ENCODE assay signal across 12 cellular contexts in the genomic region with DNA sequence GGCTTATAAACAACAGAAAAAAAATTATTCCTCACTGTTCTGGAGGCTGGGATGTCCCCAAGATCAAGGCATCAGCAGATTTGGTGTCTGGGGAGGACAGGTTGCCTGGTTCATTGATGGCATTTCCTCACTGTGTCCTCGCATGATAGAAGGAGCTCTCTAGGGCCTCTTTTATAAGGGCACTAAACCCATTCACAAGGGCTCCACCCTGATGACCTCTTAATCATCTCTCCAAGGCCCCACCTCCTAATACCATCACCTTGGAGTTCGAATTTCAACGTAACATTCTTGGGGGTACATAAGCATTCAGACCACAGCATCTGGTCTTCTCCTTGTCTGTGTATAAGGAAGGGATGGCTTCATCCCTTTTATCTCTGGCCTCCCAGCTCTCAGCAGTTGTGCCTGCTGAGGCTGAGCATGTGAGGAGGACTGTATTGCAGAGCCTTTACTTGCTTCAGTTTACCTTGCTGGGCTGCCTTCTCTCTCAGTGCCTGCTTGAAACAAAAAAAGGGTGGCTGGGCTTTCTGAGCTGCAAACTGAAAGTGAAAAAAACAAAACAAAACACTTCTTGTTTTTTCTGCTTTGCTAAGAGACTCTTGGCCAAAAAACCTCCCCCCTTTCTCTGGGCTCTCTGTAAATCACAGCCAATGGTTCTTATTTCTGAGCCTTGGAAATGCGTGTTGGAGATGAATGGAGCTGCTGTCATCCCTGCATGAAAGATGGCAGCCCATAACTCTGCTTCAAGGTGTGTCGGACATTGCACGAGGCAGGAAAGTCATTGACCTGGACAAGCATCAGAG.
DNase-seq lines count a peak whose midpoint lies in the region; ATAC-seq and TF ChIP-seq lines count a peak whose summit lies in the region.
"Had no signal": no experiment of that assay in that cellular context is flagged by ENCODE, and none has a peak within 500 bp of the region (broad histone marks: within the 10 kb centered on the region; RNA-seq: fewer than 3 reads in every experiment).

No MANE protein-coding gene starts in this region.

- TF ChIP-seq CTCF in mesothelial cell of epicardium (IDR thresholded peaks at IDR 0.05; ENCODE audit: unreplicated experiment): no peak
- no peak for TF ChIP-seq CTCF in PC-3 (conservative IDR thresholded peaks at IDR 0.05; ENCODE audit: low read depth, low read length)
- TF ChIP-seq CTCF in OCI-LY7 (conservative IDR thresholded peaks at IDR 0.05; ENCODE audit: low read length): no peak

- no peak overlapping the region for H3K4me3 ChIP-seq in CD4-positive, CD25-positive, alpha-beta regulatory T cell (ENCODE audit: low read depth, low read length)
- H3K4me3 ChIP-seq in PC-3 (ENCODE audit: low read length) (no peak overlapping the region), OCI-LY7 (ENCODE audit: low read depth, low read length, poor library complexity, severe bottlenecking) (no peak overlapping the region)

- peaks cover 24% of the 10 kb centered on the region for H3K4me1 ChIP-seq in CD4-positive, CD25-positive, alpha-beta regulatory T cell (ENCODE audit: control insufficient read depth, insufficient read depth, low read length, poor library complexity, severe bottlenecking)
- H3K4me1 ChIP-seq in PC-3 (ENCODE audit: insufficient read depth, low read length): no peaks in the 10 kb centered on the region
- H3K4me1 ChIP-seq in OCI-LY7 (ENCODE audit: insufficient read depth, low read length, poor library complexity, severe bottlenecking): no peaks in the 10 kb centered on the region

- H3K4me2 ChIP-seq in PC-3 (ENCODE audit: low read length) (no peak overlapping the region), OCI-LY7 (ENCODE audit: low read length) (no peak overlapping the region)

- no peaks in the 10 kb centered on the region for H3F3A ChIP-seq in PC-3 (ENCODE audit: low read length, unreplicated experiment)

- no peaks in the 10 kb centered on the region for H3K79me2 ChIP-seq in PC-3 (ENCODE audit: low read length)
- no peaks in the 10 kb centered on the region for H3K79me2 ChIP-seq in OCI-LY7 (ENCODE audit: insufficient read depth, low read depth, low read length)

- peaks cover under 1% of the 10 kb centered on the region for H3K27me3 Mint-ChIP-seq in CD4-positive, CD25-positive, alpha-beta regulatory T cell
- no peaks in the 10 kb centered on the region for H3K27me3 Mint-ChIP-seq in mesothelial cell of epicardium (ENCODE audit: low read depth)
- H3K27me3 Mint-ChIP-seq: central memory CD8-positive, alpha-beta T cell had no signal

- CTCF ChIA-PET in PC-3 (lab: Charles Lee): no interaction called here
- CTCF ChIA-PET in OCI-LY7 (lab: Charles Lee; ENCODE audit: unreplicated experiment): no interaction called here

- no peak for ATAC-seq in CD4-positive, CD25-positive, alpha-beta regulatory T cell (ENCODE audit: low read depth in 2 of 2)
- ATAC-seq in GM21529 (IDR thresholded peaks at IDR 0.05; ENCODE audit: unreplicated experiment): peak; percentile 59
- ATAC-seq in PC-3: no peak

- no peak overlapping the region for H3K9ac ChIP-seq in PC-3 (ENCODE audit: low read length)

- intact Hi-C loops in PC-3 (cut with micrococcal nuclease): no loop called here
- intact Hi-C loops in OCI-LY7 (cut with micrococcal nuclease; ENCODE audit: unreplicated experiment): no loop called here

- peak overlapping the region; percentile 75 to 79 (median 78) for H3K27ac Mint-ChIP-seq in CD4-positive, CD25-positive, alpha-beta regulatory T cell
- H3K27ac Mint-ChIP-seq in mesothelial cell of epicardium: peak overlapping the region; percentile 73

- H4K20me1 ChIP-seq in PC-3 (ENCODE audit: low read length): no peaks in the 10 kb centered on the region
- H4K20me1 ChIP-seq in OCI-LY7 (ENCODE audit: insufficient read depth, low read length): no peaks in the 10 kb centered on the region

- no peaks in the 10 kb centered on the region for H3K36me3 ChIP-seq in CD4-positive, CD25-positive, alpha-beta regulatory T cell (ENCODE audit: control insufficient read depth, insufficient read depth, low read length)
- H3K36me3 ChIP-seq in PC-3 (ENCODE audit: low read depth, low read length): no peaks in the 10 kb centered on the region
- no peaks in the 10 kb centered on the region for H3K36me3 ChIP-seq in OCI-LY7 (ENCODE audit: insufficient read depth, low read length)

- DNase-seq in CD4-positive, CD25-positive, alpha-beta regulatory T cell: peak in 1 of 3 donors; percentile 85
- DNase-seq in RPMI8226 (peak; percentile 64), mesothelial cell of epicardium (ENCODE audit: low spot score in 2 of 2, unreplicated experiment in 2 of 2) (no peak), NCI-H510A treated with DMSO at 0.1 percent for 48 hours (lab: John Stamatoyannopoulos, UW) (no peak), PC-3 (no peak), OCI-LY7 (ENCODE audit: low spot score) (no peak)
- DNase-seq in stimulated activated CD4-positive, alpha-beta T cell treated with anti-CD3 and anti-CD28 coated beads, Interleukin-4, amount 100 ng/mL, for 1 hour: no peak
- DNase-seq: activated CD4-positive, alpha-beta T cell treated with anti-CD3 and anti-CD28 coated beads for 1 hour; Calu3; NCI-H774 had no signal

- H3K9me3 Mint-ChIP-seq in CD4-positive, CD25-positive, alpha-beta regulatory T cell: no peaks in the 10 kb centered on the region
- H3K9me3 Mint-ChIP-seq in mesothelial cell of epicardium: peaks cover 3% of the 10 kb centered on the region
- H3K9me3 Mint-ChIP-seq: central memory CD8-positive, alpha-beta T cell had no signal

- H3K9me2 ChIP-seq in PC-3 (replicated peaks; ENCODE audit: low read length) (no peaks in the 10 kb centered on the region), OCI-LY7 (ENCODE audit: insufficient read depth, low read length) (no peaks in the 10 kb centered on the region)

- no peaks in the 10 kb centered on the region for H3K27me3 ChIP-seq in CD4-positive, CD25-positive, alpha-beta regulatory T cell (ENCODE audit: control insufficient read depth, insufficient read depth, low read length)
- H3K27me3 ChIP-seq in PC-3 (ENCODE audit: low read length): peaks cover 42% of the 10 kb centered on the region

- H3K36me3 Mint-ChIP-seq in CD4-positive, CD25-positive, alpha-beta regulatory T cell: no peaks in the 10 kb centered on the region
- no peaks in the 10 kb centered on the region for H3K36me3 Mint-ChIP-seq in mesothelial cell of epicardium

- H3K27ac ChIP-seq in CD4-positive, CD25-positive, alpha-beta regulatory T cell (ENCODE audit: insufficient read depth, low read length, poor library complexity, severe bottlenecking): peak overlapping the region; percentile 48
- H3K27ac ChIP-seq in PC-3 (ENCODE audit: low read length): no peak overlapping the region
- H3K27ac ChIP-seq in OCI-LY7 (ENCODE audit: low read depth, low read length, poor library complexity, severe bottlenecking): no peak overlapping the region

- BruUV-seq in PC-3 (replicated peaks; lab: Mats Ljungman, UMichigan) (no TSS peak), OCI-LY7 (replicated peaks; lab: Mats Ljungman, UMichigan) (no TSS peak)

- H2AFZ ChIP-seq in PC-3 (ENCODE audit: low read length) (no peak overlapping the region), OCI-LY7 (ENCODE audit: low read length) (no peak overlapping the region)

- peaks cover 5 to 28% (median 19%) of the 10 kb centered on the region in 4 donors for H3K4me1 Mint-ChIP-seq in CD4-positive, CD25-positive, alpha-beta regulatory T cell
- H3K4me1 Mint-ChIP-seq in mesothelial cell of epicardium: peaks cover 38% of the 10 kb centered on the region

- POLR2A ChIA-PET in PC-3 (lab: Charles Lee; ENCODE audit: unreplicated experiment): no interaction called here
- POLR2A ChIA-PET in OCI-LY7 (lab: Charles Lee): interaction anchor here (1.0 kb wide), 1 partner anchor 14 kb away, joined by 3 read pairs; no protein-coding TSS in a partner anchor

- H3K9me3 ChIP-seq in CD4-positive, CD25-positive, alpha-beta regulatory T cell (ENCODE audit: control insufficient read depth in 2 of 2, low read length in 2 of 2): no peaks in the 10 kb centered on the region
- H3K9me3 ChIP-seq in PC-3 (ENCODE audit: low read length) (no peaks in the 10 kb centered on the region), OCI-LY7 (ENCODE audit: low read length) (no peaks in the 10 kb centered on the region)

- H3K4me3 Mint-ChIP-seq in CD4-positive, CD25-positive, alpha-beta regulatory T cell: peak overlapping the region in 2 of 4 donors; percentile 3 to 12
- H3K4me3 Mint-ChIP-seq in mesothelial cell of epicardium: no peak overlapping the region
- H3K4me3 Mint-ChIP-seq: central memory CD8-positive, alpha-beta T cell had no signal
